In the genomic region with DNA sequence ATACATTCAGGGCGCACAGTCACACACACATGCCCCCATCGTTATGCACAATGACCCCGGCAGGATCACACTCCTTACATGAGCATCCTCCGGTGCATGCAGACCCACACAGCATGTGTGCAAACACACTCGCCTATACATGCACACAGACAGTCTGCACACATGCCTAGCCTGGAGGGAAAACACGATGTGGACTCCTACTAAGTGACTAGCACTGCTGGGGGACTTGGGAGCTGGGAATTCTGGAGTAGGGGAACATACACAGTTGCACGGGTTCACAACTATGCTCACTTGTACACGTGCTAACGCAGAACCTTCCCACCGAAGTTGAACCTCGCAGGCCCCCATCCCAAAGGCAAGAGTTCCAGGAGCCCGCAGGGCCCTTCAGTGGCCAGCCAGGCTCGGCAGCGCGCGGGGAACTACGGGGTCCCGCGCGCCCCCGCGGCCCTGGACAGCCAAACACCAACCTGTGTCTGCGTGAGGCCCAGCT, we compare ENCODE assay signal across 2 cellular contexts.
TF ChIP-seq lines count a peak whose summit lies in the region.

No MANE protein-coding gene starts in this region.

TF ChIP-seq in IMR-90, 13 proteins besides CTCF, POLR2A, EP300 and RAD21:
- TF ChIP-seq CHD1 (IDR thresholded peaks at IDR 0.05; ENCODE audit: low read depth, low read length), result no peak
- TF ChIP-seq RFX5 (IDR thresholded peaks at IDR 0.05; ENCODE audit: low read depth, low read length), result no peak
- no peak for TF ChIP-seq RCOR1 (IDR thresholded peaks at IDR 0.05; ENCODE audit: insufficient replicate concordance, low read length)
- no peak for TF ChIP-seq BHLHE40 (IDR thresholded peaks at IDR 0.05; ENCODE audit: low read depth, low read length)
- no peak for TF ChIP-seq CEBPB (IDR thresholded peaks at IDR 0.05; ENCODE audit: low read depth, low read length)
- TF ChIP-seq, protein P1, sequence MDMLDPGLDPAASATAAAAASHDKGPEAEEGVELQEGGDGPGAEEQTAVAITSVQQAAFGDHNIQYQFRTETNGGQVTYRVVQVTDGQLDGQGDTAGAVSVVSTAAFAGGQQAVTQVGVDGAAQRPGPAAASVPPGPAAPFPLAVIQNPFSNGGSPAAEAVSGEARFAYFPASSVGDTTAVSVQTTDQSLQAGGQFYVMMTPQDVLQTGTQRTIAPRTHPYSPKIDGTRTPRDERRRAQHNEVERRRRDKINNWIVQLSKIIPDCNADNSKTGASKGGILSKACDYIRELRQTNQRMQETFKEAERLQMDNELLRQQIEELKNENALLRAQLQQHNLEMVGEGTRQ (IDR thresholded peaks at IDR 0.05; ENCODE audit: low read depth, low read length), result no peak
- TF ChIP-seq SMC3 (IDR thresholded peaks at IDR 0.05; ENCODE audit: low read depth, low read length), result no peak
- TF ChIP-seq MAZ (IDR thresholded peaks at IDR 0.05; ENCODE audit: borderline replicate concordance, low read depth, low read length), result no peak
- TF ChIP-seq NFE2L2 (IDR thresholded peaks at IDR 0.05; ENCODE audit: low read depth, low read length), result no peak
- TF ChIP-seq, protein P2, sequence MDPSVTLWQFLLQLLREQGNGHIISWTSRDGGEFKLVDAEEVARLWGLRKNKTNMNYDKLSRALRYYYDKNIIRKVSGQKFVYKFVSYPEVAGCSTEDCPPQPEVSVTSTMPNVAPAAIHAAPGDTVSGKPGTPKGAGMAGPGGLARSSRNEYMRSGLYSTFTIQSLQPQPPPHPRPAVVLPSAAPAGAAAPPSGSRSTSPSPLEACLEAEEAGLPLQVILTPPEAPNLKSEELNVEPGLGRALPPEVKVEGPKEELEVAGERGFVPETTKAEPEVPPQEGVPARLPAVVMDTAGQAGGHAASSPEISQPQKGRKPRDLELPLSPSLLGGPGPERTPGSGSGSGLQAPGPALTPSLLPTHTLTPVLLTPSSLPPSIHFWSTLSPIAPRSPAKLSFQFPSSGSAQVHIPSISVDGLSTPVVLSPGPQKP (IDR thresholded peaks at IDR 0.05; ENCODE audit: borderline replicate concordance, low read depth, low read length), result no peak
- no peak for TF ChIP-seq MAFK (IDR thresholded peaks at IDR 0.05; ENCODE audit: low read depth, low read length)
- TF ChIP-seq MXI1 (IDR thresholded peaks at IDR 0.05; ENCODE audit: borderline replicate concordance, low read depth, low read length), result no peak
- TF ChIP-seq FOS (IDR thresholded peaks at IDR 0.05; ENCODE audit: low read depth, low read length), result no peak

TF ChIP-seq in neural cell, 6 proteins besides CTCF, POLR2A, EP300 and RAD21:
- no peak for TF ChIP-seq SMC3 (conservative IDR thresholded peaks at IDR 0.05; ENCODE audit: poor library complexity)
- no peak for TF ChIP-seq TAF1 (IDR thresholded peaks at IDR 0.05; ENCODE audit: low read depth)
- TF ChIP-seq, protein P3, sequence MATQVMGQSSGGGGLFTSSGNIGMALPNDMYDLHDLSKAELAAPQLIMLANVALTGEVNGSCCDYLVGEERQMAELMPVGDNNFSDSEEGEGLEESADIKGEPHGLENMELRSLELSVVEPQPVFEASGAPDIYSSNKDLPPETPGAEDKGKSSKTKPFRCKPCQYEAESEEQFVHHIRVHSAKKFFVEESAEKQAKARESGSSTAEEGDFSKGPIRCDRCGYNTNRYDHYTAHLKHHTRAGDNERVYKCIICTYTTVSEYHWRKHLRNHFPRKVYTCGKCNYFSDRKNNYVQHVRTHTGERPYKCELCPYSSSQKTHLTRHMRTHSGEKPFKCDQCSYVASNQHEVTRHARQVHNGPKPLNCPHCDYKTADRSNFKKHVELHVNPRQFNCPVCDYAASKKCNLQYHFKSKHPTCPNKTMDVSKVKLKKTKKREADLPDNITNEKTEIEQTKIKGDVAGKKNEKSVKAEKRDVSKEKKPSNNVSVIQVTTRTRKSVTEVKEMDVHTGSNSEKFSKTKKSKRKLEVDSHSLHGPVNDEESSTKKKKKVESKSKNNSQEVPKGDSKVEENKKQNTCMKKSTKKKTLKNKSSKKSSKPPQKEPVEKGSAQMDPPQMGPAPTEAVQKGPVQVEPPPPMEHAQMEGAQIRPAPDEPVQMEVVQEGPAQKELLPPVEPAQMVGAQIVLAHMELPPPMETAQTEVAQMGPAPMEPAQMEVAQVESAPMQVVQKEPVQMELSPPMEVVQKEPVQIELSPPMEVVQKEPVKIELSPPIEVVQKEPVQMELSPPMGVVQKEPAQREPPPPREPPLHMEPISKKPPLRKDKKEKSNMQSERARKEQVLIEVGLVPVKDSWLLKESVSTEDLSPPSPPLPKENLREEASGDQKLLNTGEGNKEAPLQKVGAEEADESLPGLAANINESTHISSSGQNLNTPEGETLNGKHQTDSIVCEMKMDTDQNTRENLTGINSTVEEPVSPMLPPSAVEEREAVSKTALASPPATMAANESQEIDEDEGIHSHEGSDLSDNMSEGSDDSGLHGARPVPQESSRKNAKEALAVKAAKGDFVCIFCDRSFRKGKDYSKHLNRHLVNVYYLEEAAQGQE (IDR thresholded peaks at IDR 0.05; ENCODE audit: borderline replicate concordance), result no peak
- no peak for TF ChIP-seq EZH2 (IDR thresholded peaks at IDR 0.05; ENCODE audit: borderline replicate concordance, insufficient read depth, low read length, poor library complexity, severe bottlenecking)
- no peak for TF ChIP-seq MXI1 (conservative IDR thresholded peaks at IDR 0.05; ENCODE audit: poor library complexity, severe bottlenecking)
- TF ChIP-seq POLR2AphosphoS5 (IDR thresholded peaks at IDR 0.05), result no peak
